8 cellular contexts compared by ENCODE assay signal in genomic region chrX:107710617-107711391, GRCh38.
A peak's percentile ranks its signal among the peaks of the same experiment; 100 is the strongest.
DNase-seq lines count a peak whose midpoint lies in the region; ATAC-seq and TF ChIP-seq lines count a peak whose summit lies in the region.

No MANE protein-coding gene starts in this region.

- intact Hi-C loops in spleen (cut with DNase I; ENCODE audit: low total_unique reads): no loop called here

- peak; percentile 96 for ATAC-seq in GM19035 (IDR thresholded peaks at IDR 0.05; ENCODE audit: unreplicated experiment)
- ATAC-seq in HG03103 (IDR thresholded peaks at IDR 0.05; ENCODE audit: low read depth, unreplicated experiment): peak; percentile 95

- peaks cover 0 to 5% (median 0%) of the 10 kb centered on the region in 7 donors for H3K27me3 ChIP-seq in spleen (replicated peaks in 1 of 7)

- WGBS in spleen, 5 donors: 15 to 38% (median 18%) methylated on average over 7 of the region's 7 CpGs

- peak in 1 of 3 donors; percentile 23 for TF ChIP-seq POLR2A in spleen (IDR thresholded peaks at IDR 0.05)

- peaks cover 0 to 31% (median 5%) of the 10 kb centered on the region in 6 donors for H3K36me3 ChIP-seq in spleen

- peak; percentile 87 to 92 for DNase-seq in AML-193 (lab: John Stamatoyannopoulos, UW)
- DNase-seq in RKO (ENCODE audit: low spot score): peak; percentile 79
- peak; percentile 79 for DNase-seq in astrocyte of the cerebellum (ENCODE audit: low read depth)
- peak; percentile 44 for DNase-seq in iPS-NIHi7 (ENCODE audit: extremely low spot score)
- DNase-seq in spleen: peak; percentile 35
- DNase-seq in SHP77 (lab: John Stamatoyannopoulos, UW): no peak

- H3K4me1 ChIP-seq in spleen: peaks cover 6 to 56% (median 44%) of the 10 kb centered on the region in 6 donors

- no peaks in the 10 kb centered on the region for H3K9me3 ChIP-seq in spleen

- H3K27ac ChIP-seq in spleen: peak overlapping the region; percentile 55 to 98 (median 91)

- TF ChIP-seq CTCF in astrocyte of the cerebellum (IDR thresholded peaks at IDR 0.05; ENCODE audit: low read depth, low read length, missing control alignments) (no peak), spleen (IDR thresholded peaks at IDR 0.05 in 8 of 11, conservative IDR thresholded peaks at IDR 0.05 in 3 of 11) (no peak)

- H3K4me3 ChIP-seq in astrocyte of the cerebellum (ENCODE audit: low read depth, low read length): no peak overlapping the region
- peak overlapping the region in 1 of 8 donors; percentile 72 for H3K4me3 ChIP-seq in spleen

- in situ Hi-C loops in astrocyte of the cerebellum (cut with HindIII; ENCODE audit: low sequenced_read_pairs): no loop called here

Comparison
In these comparisons a context has a peak if more than half of its experiments do, and no peak if none do; other contexts are left out.
1. DNase-seq: peak in AML-193 (2 of 2), RKO (single experiment), astrocyte of the cerebellum (single experiment), iPS-NIHi7 (single experiment) and spleen (single experiment); none in SHP77 (0 of 2).